Comparison of ENCODE assay signal across 14 cellular contexts in the genomic region with DNA sequence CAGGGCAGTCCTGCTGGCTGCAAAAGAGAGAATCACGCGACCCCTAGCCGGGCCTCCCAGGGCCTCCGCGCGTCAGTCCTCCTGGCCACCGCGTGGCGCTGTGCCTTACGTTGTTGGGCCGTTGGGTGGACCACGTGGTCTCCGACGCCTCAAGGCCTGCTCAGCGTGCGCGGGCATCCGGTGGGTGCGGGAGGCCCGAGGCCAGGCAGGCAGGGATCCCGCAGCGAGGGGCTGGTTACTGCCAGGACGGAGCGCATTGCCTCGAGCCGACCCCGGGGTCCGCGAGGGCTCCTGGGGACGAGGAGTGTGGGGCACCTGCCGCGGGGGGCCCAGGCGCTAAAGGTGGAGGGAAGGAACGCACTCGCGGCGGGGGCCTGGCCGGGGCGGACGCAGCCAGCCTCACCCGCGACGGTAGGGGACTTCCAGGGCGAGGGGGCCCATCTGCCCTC. TPM values are rescaled to one million over a fixed set of nuclear protein-coding genes. Genes with fewer than 3 reads are reported as not detected.
DNase-seq lines count a peak whose midpoint lies in the region; TF ChIP-seq lines count a peak whose summit lies in the region.
"Had no signal": no experiment of that assay in that cellular context is flagged by ENCODE, and none has a peak within 500 bp of the region (broad histone marks: within the 10 kb centered on the region; RNA-seq: fewer than 3 reads in every experiment).

A gene with protein sequence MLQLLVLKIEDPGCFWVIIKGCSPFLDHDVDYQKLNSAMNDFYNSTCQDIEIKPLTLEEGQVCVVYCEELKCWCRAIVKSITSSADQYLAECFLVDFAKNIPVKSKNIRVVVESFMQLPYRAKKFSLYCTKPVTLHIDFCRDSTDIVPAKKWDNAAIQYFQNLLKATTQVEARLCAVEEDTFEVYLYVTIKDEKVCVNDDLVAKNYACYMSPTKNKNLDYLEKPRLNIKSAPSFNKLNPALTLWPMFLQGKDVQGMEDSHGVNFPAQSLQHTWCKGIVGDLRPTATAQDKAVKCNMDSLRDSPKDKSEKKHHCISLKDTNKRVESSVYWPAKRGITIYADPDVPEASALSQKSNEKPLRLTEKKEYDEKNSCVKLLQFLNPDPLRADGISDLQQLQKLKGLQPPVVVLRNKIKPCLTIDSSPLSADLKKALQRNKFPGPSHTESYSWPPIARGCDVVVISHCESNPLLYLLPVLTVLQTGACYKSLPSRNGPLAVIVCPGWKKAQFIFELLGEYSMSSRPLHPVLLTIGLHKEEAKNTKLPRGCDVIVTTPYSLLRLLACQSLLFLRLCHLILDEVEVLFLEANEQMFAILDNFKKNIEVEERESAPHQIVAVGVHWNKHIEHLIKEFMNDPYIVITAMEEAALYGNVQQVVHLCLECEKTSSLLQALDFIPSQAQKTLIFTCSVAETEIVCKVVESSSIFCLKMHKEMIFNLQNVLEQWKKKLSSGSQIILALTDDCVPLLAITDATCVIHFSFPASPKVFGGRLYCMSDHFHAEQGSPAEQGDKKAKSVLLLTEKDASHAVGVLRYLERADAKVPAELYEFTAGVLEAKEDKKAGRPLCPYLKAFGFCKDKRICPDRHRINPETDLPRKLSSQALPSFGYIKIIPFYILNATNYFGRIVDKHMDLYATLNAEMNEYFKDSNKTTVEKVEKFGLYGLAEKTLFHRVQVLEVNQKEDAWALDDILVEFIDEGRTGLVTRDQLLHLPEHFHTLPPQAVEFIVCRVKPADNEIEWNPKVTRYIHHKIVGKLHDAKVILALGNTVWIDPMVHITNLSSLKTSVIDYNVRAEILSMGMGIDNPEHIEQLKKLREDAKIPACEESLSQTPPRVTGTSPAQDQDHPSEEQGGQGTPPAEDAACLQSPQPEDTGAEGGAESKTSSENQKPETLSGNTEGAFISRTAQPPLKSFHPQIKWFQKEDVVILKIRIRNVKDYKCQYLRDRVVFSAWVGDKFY (N-terminal part only) (plus strand): TSS at position 157 of the 449 bp plus-strand sequence. CDS start 306 bp downstream, outside the sequence.

- WGBS in mesenchymal stem cell, result 96% methylated on average over 32 of the region's 44 CpGs
- WGBS in esophagus squamous epithelium, 2 donors, result 77% methylated on average over 22 of the region's 44 CpGs; no CpG with 5 or more reads in 1 of the 2 donors

- H4K8ac ChIP-seq in mesenchymal stem cell (ENCODE audit: low read length), result no peak within 1 kb of the TSS

- H3K9me3 ChIP-seq in mesenchymal stem cell (ENCODE audit: control insufficient read depth, low read length) (no peaks in the 10 kb centered on the region), esophagus squamous epithelium (no peaks in the 10 kb centered on the region)
- H3K9me3 ChIP-seq: gastroesophageal sphincter, HAP-1, thoracic aorta had no signal

- peaks cover 2% of the 10 kb centered on the region for H3K4me1 ChIP-seq in mesenchymal stem cell (ENCODE audit: control insufficient read depth, insufficient read depth, low read depth, low read length)
- peaks cover 0 to 17% (median 0%) of the 10 kb centered on the region in 3 donors for H3K4me1 ChIP-seq in esophagus squamous epithelium
- H3K4me1 ChIP-seq: HAP-1 had no signal

- H3K27ac ChIP-seq in VCaP, result peak within 1 kb of the TSS; percentile 24
- no peak within 1 kb of the TSS for H3K27ac ChIP-seq in mesenchymal stem cell (ENCODE audit: low read length, poor library complexity, severe bottlenecking)
- peak within 1 kb of the TSS in 1 of 4 donors; percentile 27 for H3K27ac ChIP-seq in esophagus squamous epithelium
- H3K27ac ChIP-seq: gastroesophageal sphincter, thoracic aorta had no signal

- H2BK5ac ChIP-seq in mesenchymal stem cell (ENCODE audit: low read depth, low read length, poor library complexity, severe bottlenecking), result no peak within 1 kb of the TSS

- no peak within 1 kb of the TSS for H2BK12ac ChIP-seq in mesenchymal stem cell (ENCODE audit: low read length in 2 of 2)

- no peak within 1 kb of the TSS for H3K14ac ChIP-seq in mesenchymal stem cell (ENCODE audit: low read length in 2 of 2)

- H3K79me1 ChIP-seq in mesenchymal stem cell (replicated peaks; ENCODE audit: low read length, poor library complexity, severe bottlenecking), result no peaks in the 10 kb centered on the region

- H3K4me2 ChIP-seq in mesenchymal stem cell (ENCODE audit: low read length, poor library complexity, severe bottlenecking), result no peak within 1 kb of the TSS

- no peak within 1 kb of the TSS for H3K4ac ChIP-seq in mesenchymal stem cell (ENCODE audit: low read depth in 1 of 2, low read length in 2 of 2)

- intact Hi-C loops in esophagus squamous epithelium (cut with DNase I), result no loop called here

- H3K23ac ChIP-seq in mesenchymal stem cell (ENCODE audit: low read length in 2 of 2), result no peak within 1 kb of the TSS

- H3K36me3 ChIP-seq in mesenchymal stem cell (ENCODE audit: control insufficient read depth in 1 of 2, insufficient read depth in 2 of 2, low read depth in 1 of 2, low read length in 2 of 2) (peaks cover 8 to 16% of the 10 kb centered on the region in 2 experiments), esophagus squamous epithelium (peaks cover 0 to 24% (median 0%) of the 10 kb centered on the region in 3 donors)
- H3K36me3 ChIP-seq: thoracic aorta had no signal

- in situ Hi-C loops in GM13977 (cut with MboI; ENCODE audit: low pct_unique_long_range_greater_than_20kb, low sequenced_read_pairs, unreplicated experiment), result no loop called here

- no peak within 1 kb of the TSS for H2BK120ac ChIP-seq in mesenchymal stem cell (ENCODE audit: low read depth, low read length)

- DNase-seq in D341Med (ENCODE audit: low spot score) (peak; percentile 47), GM13977 (ENCODE audit: low spot score) (no peak), mesenchymal stem cell (no peak), esophagus squamous epithelium (lab: John Stamatoyannopoulos, UW) (no peak), RKO (ENCODE audit: low spot score) (no peak), anterior cingulate cortex (lab: John Stamatoyannopoulos, UW) (no peak)
- DNase-seq: activated T-cell treated with anti-CD3 and anti-CD28 coated beads, Interleukin-2, amount 50 U/mL, for 24 hours; CD4-positive, alpha-beta memory T cell; cerebellar nuclear complex had no signal

- H2BK15ac ChIP-seq in mesenchymal stem cell (ENCODE audit: low read depth, poor library complexity, severe bottlenecking), result peak within 1 kb of the TSS; percentile 67

- H3K4me3 ChIP-seq in mesenchymal stem cell (ENCODE audit: insufficient read depth in 1 of 2, low read depth in 1 of 2, low read length in 2 of 2) (no peak within 1 kb of the TSS), esophagus squamous epithelium (no peak within 1 kb of the TSS)
- H3K4me3 ChIP-seq: gastroesophageal sphincter, HAP-1, thoracic aorta had no signal

- H3K27me3 ChIP-seq in mesenchymal stem cell (ENCODE audit: control insufficient read depth in 1 of 2, insufficient read depth in 1 of 2, low read length in 2 of 2), result no peaks in the 10 kb centered on the region
- no peaks in the 10 kb centered on the region for H3K27me3 ChIP-seq in esophagus squamous epithelium
- H3K27me3 ChIP-seq: gastroesophageal sphincter had no signal

- peak within 1 kb of the TSS; percentile 50 for H4K91ac ChIP-seq in mesenchymal stem cell (ENCODE audit: low read length)

- H3K18ac ChIP-seq in mesenchymal stem cell (ENCODE audit: low read depth in 1 of 2, low read length in 2 of 2), result no peak within 1 kb of the TSS

- no peak within 1 kb of the TSS for H3K9ac ChIP-seq in mesenchymal stem cell (ENCODE audit: low read length)

- no peak within 1 kb of the TSS for H2AK5ac ChIP-seq in mesenchymal stem cell (ENCODE audit: low read length, severe bottlenecking)

- TF ChIP-seq POLR2A in esophagus squamous epithelium (IDR thresholded peaks at IDR 0.05), result no peak

- TF ChIP-seq CTCF in GM13977 (IDR thresholded peaks at IDR 0.05; ENCODE audit: extremely low read depth, insufficient read depth, missing control alignments), result peak; percentile 28
- TF ChIP-seq CTCF in VCaP (conservative IDR thresholded peaks at IDR 0.05), result peak; percentile 15; the same call in 1 of the 2 replicates
- TF ChIP-seq CTCF in esophagus squamous epithelium (IDR thresholded peaks at IDR 0.05), result no peak

- H2AFZ ChIP-seq in mesenchymal stem cell (ENCODE audit: low read depth, low read length), result no peak within 1 kb of the TSS

RNA-seq across cellular contexts. Expression of the gene that starts here (rescaled TPM):
- polyA plus RNA-seq in mesenchymal stem cell (2013, experiment 1 of 2), result 0.10 TPM
- 0.05 TPM for polyA plus RNA-seq in mesenchymal stem cell (2013, experiment 2 of 2)
- 1 to 10 TPM in 1 of 4 donors, under 1 TPM in 2, not detected in 1; 0.18 to 1.7 (median 0.42) TPM for total RNA-seq in esophagus squamous epithelium
- total RNA-seq: Right ventricle myocardium inferior, thoracic aorta had no signal

Comparison
In these comparisons a context has a peak if more than half of its experiments do, and no peak if none do; other contexts are left out.
1. CTCF ChIP-seq: peak in GM13977 (single experiment) and VCaP (single experiment); none in esophagus squamous epithelium (0 of 6).